8 cellular contexts compared by ENCODE assay signal in the genomic region with DNA sequence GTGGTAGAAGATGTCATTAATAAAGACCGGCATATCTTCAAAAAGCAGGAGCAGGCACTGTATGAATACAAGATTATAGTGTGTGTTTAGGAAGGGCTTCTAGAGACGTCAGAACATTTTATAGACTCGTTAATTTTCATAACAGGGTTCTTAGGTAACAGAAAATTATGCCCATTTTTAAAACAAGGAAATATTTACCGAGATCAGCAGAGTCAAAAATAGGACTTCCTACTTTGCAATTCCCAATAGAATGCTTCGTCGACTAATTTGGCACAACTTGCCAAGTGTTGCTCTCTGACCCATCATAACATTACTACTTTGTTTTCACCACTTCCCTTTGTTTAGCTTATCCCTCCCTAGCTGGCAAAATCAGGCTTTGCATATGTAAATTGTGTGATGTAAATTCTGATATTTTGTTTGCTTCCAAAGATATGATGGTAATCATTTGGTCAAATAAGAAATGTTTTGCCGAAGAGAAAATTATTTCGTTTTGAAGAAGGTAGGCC. TPM values are rescaled to one million over a fixed set of nuclear protein-coding genes. Genes with fewer than 3 reads are reported as not detected.
DNase-seq lines count a peak whose midpoint lies in the region; ATAC-seq and TF ChIP-seq lines count a peak whose summit lies in the region.

No MANE protein-coding gene starts in this region.

- peaks cover 34% of the 10 kb centered on the region for H3K79me2 ChIP-seq in Karpas-422 (ENCODE audit: low read length)

- H3K9me3 ChIP-seq in BLaER1, result peaks cover 23% of the 10 kb centered on the region
- no peaks in the 10 kb centered on the region for H3K9me3 ChIP-seq in Karpas-422 (ENCODE audit: low read length)
- H3K9me3 ChIP-seq in body of pancreas, result no peaks in the 10 kb centered on the region
- peaks cover 0 to under 1% of the 10 kb centered on the region in 2 donors for H3K9me3 ChIP-seq in left lung
- H3K9me3 ChIP-seq in thoracic aorta, result no peaks in the 10 kb centered on the region

- H3K4me2 ChIP-seq in BLaER1 (peak overlapping the region; percentile 83), Karpas-422 (ENCODE audit: low read depth, low read length, poor library complexity, severe bottlenecking) (peak overlapping the region; percentile 80)

- no peaks in the 10 kb centered on the region for H3K27me3 ChIP-seq in BLaER1
- H3K27me3 ChIP-seq in Karpas-422 (ENCODE audit: low read length), result no peaks in the 10 kb centered on the region
- no peaks in the 10 kb centered on the region for H3K27me3 ChIP-seq in body of pancreas
- H3K27me3 ChIP-seq in left lung, result no peaks in the 10 kb centered on the region
- H3K27me3 ChIP-seq in thoracic aorta (replicated peaks; ENCODE audit: insufficient read depth), result no peaks in the 10 kb centered on the region

- no peak for TF ChIP-seq POLR2A in body of pancreas (IDR thresholded peaks at IDR 0.05)

- DNase-seq in Karpas-422, result peak; percentile 60
- DNase-seq in body of pancreas, result peak in 1 of 4 donors; percentile 42
- DNase-seq in left lung, result no peak
- DNase-seq in thoracic aorta (ENCODE audit: low spot score), result no peak
- no peak for DNase-seq in left lobe of liver (ENCODE audit: low spot score)
- no peak for DNase-seq in activated CD4-positive, alpha-beta T cell treated with anti-CD3 and anti-CD28 coated beads for 1 hour
- no peak for DNase-seq in G401 (ENCODE audit: low spot score)

- ATAC-seq in body of pancreas (no peak), left lung (no peak), thoracic aorta (ENCODE audit: insufficient number of reproducible peaks, low FRiP score, low read depth) (peak; percentile 17), left lobe of liver (no peak)

- in situ Hi-C loops in G401 (cut with HindIII; ENCODE audit: low sequenced_read_pairs), result no loop called here

- intact Hi-C loops in body of pancreas (cut with DNase I), result loop anchor here (10.0 kb wide), 1 partner anchor 98 kb away; the partner anchor contains the start of gene NOL7
- intact Hi-C loops in left lung (cut with DNase I), result no loop called here

- peaks cover 34% of the 10 kb centered on the region for H4K20me1 ChIP-seq in BLaER1
- peaks cover 33% of the 10 kb centered on the region for H4K20me1 ChIP-seq in Karpas-422 (ENCODE audit: insufficient read depth, low read depth, low read length)

- H3K9me2 ChIP-seq in Karpas-422 (replicated peaks; ENCODE audit: insufficient read depth, low read length), result no peaks in the 10 kb centered on the region

- H3K36me3 ChIP-seq in BLaER1 (peaks cover 8% of the 10 kb centered on the region; the same call in 1 of the 2 replicates), Karpas-422 (ENCODE audit: insufficient read depth, low read length) (no peaks in the 10 kb centered on the region), body of pancreas (replicated peaks in 1 of 2; ENCODE audit: insufficient read depth in 1 of 2, low read depth in 2 of 2) (no peaks in the 10 kb centered on the region), left lung (no peaks in the 10 kb centered on the region), thoracic aorta (no peaks in the 10 kb centered on the region)

- peak overlapping the region; percentile 97 for H3K27ac ChIP-seq in BLaER1
- H3K27ac ChIP-seq in Karpas-422 (ENCODE audit: low read length), result peak overlapping the region; percentile 72
- peak overlapping the region; percentile 85 to 95 (median 92) for H3K27ac ChIP-seq in body of pancreas
- peak overlapping the region; percentile 97 to 98 for H3K27ac ChIP-seq in left lung
- H3K27ac ChIP-seq in thoracic aorta, result peak overlapping the region; percentile 83 to 96

- peaks cover 45% of the 10 kb centered on the region for H3K4me1 ChIP-seq in BLaER1
- peaks cover 33% of the 10 kb centered on the region for H3K4me1 ChIP-seq in Karpas-422 (ENCODE audit: low read length)
- H3K4me1 ChIP-seq in body of pancreas, result peaks cover 12% of the 10 kb centered on the region
- H3K4me1 ChIP-seq in left lung, result peaks cover 12 to 34% of the 10 kb centered on the region in 2 donors
- peaks cover 8 to 17% of the 10 kb centered on the region in 2 donors for H3K4me1 ChIP-seq in thoracic aorta (ENCODE audit: control insufficient read depth in 1 of 2, low read depth in 2 of 2)

- peak overlapping the region; percentile 95 for H2AFZ ChIP-seq in Karpas-422 (ENCODE audit: low read length)

- TF ChIP-seq CTCF in body of pancreas (IDR thresholded peaks at IDR 0.05) (no peak), left lung (IDR thresholded peaks at IDR 0.05) (no peak), thoracic aorta (IDR thresholded peaks at IDR 0.05) (no peak)

- 3 to 6% methylated on average over 8 of the region's 8 CpGs for WGBS in body of pancreas, 2 donors

- H3K4me3 ChIP-seq in BLaER1 (peak overlapping the region; percentile 92), Karpas-422 (ENCODE audit: low read length) (peak overlapping the region; percentile 70), body of pancreas (peak overlapping the region; percentile 2 to 35), left lung (peak overlapping the region; percentile 44 to 86), thoracic aorta (peak overlapping the region; percentile 98)

- H3K9ac ChIP-seq in BLaER1 (peak overlapping the region; percentile 95), Karpas-422 (ENCODE audit: low read length) (peak overlapping the region; percentile 72)

RNA-seq across cellular contexts. Expression of gene RANBP9, which starts 0.9 kb away (rescaled TPM):
- total RNA-seq in Karpas-422 (2014; rRNA removed; shearing (Covaris generic); ENCODE audit: low replicate concordance), result 14.9 and 17.5 TPM in 2 replicates
- 10 to 100 TPM; 14.3 to 26.7 TPM for total RNA-seq in body of pancreas
- 10 to 100 TPM; 34.9 to 38.2 TPM for total RNA-seq in left lung
- 10 to 100 TPM; 51.6 to 53.8 TPM for total RNA-seq in thoracic aorta
- 15.5 TPM for total RNA-seq in left lobe of liver
- 20.7 and 36.3 TPM in 2 replicates for total RNA-seq in G401 (2014; rRNA removed; shearing (Covaris generic))

Comparison
In these comparisons a context has a peak if more than half of its experiments do, and no peak if none do; other contexts are left out.
1. H3K4me3 ChIP-seq: peak in every context shown above with its lines; median percentile 98 in thoracic aorta; 92 in BLaER1; 70 in Karpas-422; 65 in left lung; 18 in body of pancreas.